28 cellular contexts compared by ENCODE assay signal in the genomic region with DNA sequence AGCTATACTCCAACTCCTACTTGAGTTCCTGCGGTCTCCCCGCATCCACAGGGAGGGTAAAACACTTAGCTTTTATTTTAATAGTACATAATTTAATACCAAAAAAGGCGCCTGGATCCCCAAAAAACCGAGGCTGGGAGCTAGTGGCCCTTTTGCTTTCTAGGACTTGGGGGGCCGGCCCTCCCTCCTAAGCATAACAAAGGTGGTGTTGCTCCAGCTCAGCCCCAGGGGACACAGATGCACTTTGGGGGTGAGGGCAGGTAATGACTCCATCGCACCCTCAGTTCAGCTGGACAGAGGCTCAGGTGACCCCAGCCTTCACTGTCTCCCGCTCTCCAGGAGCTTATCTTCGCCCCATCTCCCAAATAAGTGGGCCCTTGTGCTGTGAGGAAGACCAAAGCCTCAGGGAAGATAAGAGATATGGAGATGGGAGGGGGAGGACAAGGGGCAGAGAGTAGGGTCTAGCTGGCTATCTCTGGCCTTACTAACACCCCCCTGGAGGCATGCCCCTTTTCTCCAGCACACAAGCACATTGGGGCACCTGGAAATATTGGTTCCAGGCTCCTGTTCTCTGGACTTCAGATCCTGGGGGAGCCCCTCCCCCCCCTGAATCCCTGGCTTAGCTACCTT. TPM values are rescaled to one million over a fixed set of nuclear protein-coding genes. Genes with fewer than 3 reads are reported as not detected.
DNase-seq lines count a peak whose midpoint lies in the region; ATAC-seq and TF ChIP-seq lines count a peak whose summit lies in the region.
"Had no signal": no experiment of that assay in that cellular context is flagged by ENCODE, and none has a peak within 500 bp of the region (broad histone marks: within the 10 kb centered on the region; RNA-seq: fewer than 3 reads in every experiment).

No MANE protein-coding gene starts in this region.

- intact Hi-C loops in stomach (cut with DNase I; ENCODE audit: low total_unique reads) = no loop called here

- peaks cover 27% of the 10 kb centered on the region for H3K36me3 Mint-ChIP-seq in activated naive CD4-positive, alpha-beta T cell treated with anti-CD3 and anti-CD28 coated beads, Interleukin-2, amount 10 ng/mL, durations not matched to agents 7 days and 5 days
- no peaks in the 10 kb centered on the region for H3K36me3 Mint-ChIP-seq in WTC11
- H3K36me3 Mint-ChIP-seq: activated naive CD4-positive, alpha-beta T cell treated with anti-CD3 and anti-CD28 coated beads, Interleukin-2, amount 50 U/mL, for 24 hours had no signal

- no peak overlapping the region for H3K23ac ChIP-seq in mesenchymal stem cell (ENCODE audit: low read length in 2 of 2)

- no peak overlapping the region for H2BK5ac ChIP-seq in mesenchymal stem cell (ENCODE audit: low read depth, low read length, poor library complexity, severe bottlenecking)

- TF ChIP-seq POLR2A in stomach (IDR thresholded peaks at IDR 0.05) = no peak

- POLR2A ChIA-PET in WTC11 (lab: Charles Lee) = interaction anchor here (0.8 to 3.0 kb wide), 8 partner anchors 9 to 88 kb away, joined by 3 to 14 read pairs (median 5); a partner anchor contains a TSS

- H2BK12ac ChIP-seq in mesenchymal stem cell (ENCODE audit: low read length in 2 of 2) = peak overlapping the region; percentile 80 to 89

- H3K27me3 ChIP-seq in mesenchymal stem cell (ENCODE audit: control insufficient read depth in 1 of 2, insufficient read depth in 1 of 2, low read length in 2 of 2) (peaks cover 0 to 37% of the 10 kb centered on the region in 2 experiments), stomach (peaks cover 0 to 16% (median 0%) of the 10 kb centered on the region in 3 donors)
- H3K27me3 ChIP-seq: ascending aorta, vagina had no signal

- TF ChIP-seq CTCF in WTC11 (IDR thresholded peaks at IDR 0.05) (no peak), stomach (IDR thresholded peaks at IDR 0.05) (no peak)

- peak overlapping the region; percentile 38 for H3K27ac Mint-ChIP-seq in activated naive CD4-positive, alpha-beta T cell treated with anti-CD3 and anti-CD28 coated beads, Interleukin-2, amount 10 ng/mL, durations not matched to agents 7 days and 5 days
- no peak overlapping the region for H3K27ac Mint-ChIP-seq in WTC11
- H3K27ac Mint-ChIP-seq: activated naive CD4-positive, alpha-beta T cell treated with anti-CD3 and anti-CD28 coated beads, Interleukin-2, amount 50 U/mL, for 24 hours had no signal

- no peak for TF ChIP-seq EP300 in stomach (IDR thresholded peaks at IDR 0.05)

- H3K4me1 ChIP-seq in mesenchymal stem cell (ENCODE audit: control insufficient read depth, insufficient read depth, low read depth, low read length) = peaks cover 35% of the 10 kb centered on the region
- peaks cover 23 to 85% (median 69%) of the 10 kb centered on the region in 4 donors for H3K4me1 ChIP-seq in stomach

- no peak overlapping the region for H2AFZ ChIP-seq in mesenchymal stem cell (ENCODE audit: low read depth, low read length)

- no peaks in the 10 kb centered on the region for H3K27me3 Mint-ChIP-seq in activated naive CD4-positive, alpha-beta T cell treated with anti-CD3 and anti-CD28 coated beads, Interleukin-2, amount 10 ng/mL, durations not matched to agents 7 days and 5 days
- peaks cover 3% of the 10 kb centered on the region; the same call in 1 of the 2 replicates for H3K27me3 Mint-ChIP-seq in WTC11 (ENCODE audit: low read depth)
- H3K27me3 Mint-ChIP-seq: activated naive CD4-positive, alpha-beta T cell treated with anti-CD3 and anti-CD28 coated beads, Interleukin-2, amount 50 U/mL, for 24 hours had no signal

- H3K14ac ChIP-seq in mesenchymal stem cell (ENCODE audit: low read length in 2 of 2) = no peak overlapping the region

- H3K18ac ChIP-seq in mesenchymal stem cell (ENCODE audit: low read depth in 1 of 2, low read length in 2 of 2) = peak overlapping the region in 1 of 2 experiments; percentile 49

- H2AK5ac ChIP-seq in mesenchymal stem cell (ENCODE audit: low read length, severe bottlenecking) = no peak overlapping the region

- H3K79me1 ChIP-seq in mesenchymal stem cell (replicated peaks; ENCODE audit: low read length, poor library complexity, severe bottlenecking) = peaks cover 3% of the 10 kb centered on the region

- no peak overlapping the region for H3K4me3 Mint-ChIP-seq in activated naive CD4-positive, alpha-beta T cell treated with anti-CD3 and anti-CD28 coated beads, Interleukin-2, amount 10 ng/mL, durations not matched to agents 7 days and 5 days
- peak overlapping the region; percentile 63 for H3K4me3 Mint-ChIP-seq in WTC11
- H3K4me3 Mint-ChIP-seq: activated T-cell treated with anti-CD3 and anti-CD28 coated beads, Interleukin-2, amount 50 U/mL, for 4 hours had no signal

- H3K36me3 ChIP-seq in mesenchymal stem cell (ENCODE audit: control insufficient read depth in 1 of 2, insufficient read depth in 2 of 2, low read depth in 1 of 2, low read length in 2 of 2) (no peaks in the 10 kb centered on the region), stomach (no peaks in the 10 kb centered on the region)
- H3K36me3 ChIP-seq: ascending aorta, vagina had no signal

- peak overlapping the region in 1 of 2 experiments; percentile 24 for H3K4ac ChIP-seq in mesenchymal stem cell (ENCODE audit: low read depth in 1 of 2, low read length in 2 of 2)

- no peak for DNase-seq in activated naive CD4-positive, alpha-beta T cell treated with anti-CD3 and anti-CD28 coated beads, Interleukin-2, amount 10 ng/mL, durations not matched to agents 7 days and 5 days
- DNase-seq in activated naive CD4-positive, alpha-beta T cell (lab: John Stamatoyannopoulos, UW) = no peak
- DNase-seq in WTC11 (ENCODE audit: low spot score) (no peak), mesenchymal stem cell (no peak), stomach (no peak)
- DNase-seq: 8988T; activated CD4-positive, CD25-positive, alpha-beta regulatory T cell; activated CD8-positive, alpha-beta T cell treated with anti-CD3 and anti-CD28 coated beads, Interleukin-2, amount 10 ng/mL, durations not matched to agents 7 days and 5 days; activated T-cell treated with anti-CD3 and anti-CD28 coated beads, Interleukin-2, amount 50 U/mL, for 4 hours; AML-193; Calu3; cerebellar nuclear complex; erythroblast; foreskin melanocyte; Karpas-422; NCI-H1092 treated with DMSO at 0.1 percent for 48 hours; NCI-H2081 treated with DMSO at 0.1 percent for 48 hours; NK-92 treated with Interleukin-12 subunit alpha and Interleukin-12 subunit beta, amount 100 ng/mL, for 24 hours; stimulated activated CD8-positive, alpha-beta memory T cell treated with anti-CD3 and anti-CD28 coated beads, Interleukin-4, amount 100 ng/mL, for 48 hours had no signal

- no peak overlapping the region for H3K4me2 ChIP-seq in mesenchymal stem cell (ENCODE audit: low read length, poor library complexity, severe bottlenecking)

- H3K9me3 ChIP-seq in mesenchymal stem cell (ENCODE audit: control insufficient read depth, low read length) (no peaks in the 10 kb centered on the region), stomach (no peaks in the 10 kb centered on the region)
- H3K9me3 ChIP-seq: ascending aorta, vagina had no signal

- no peak overlapping the region for H4K8ac ChIP-seq in mesenchymal stem cell (ENCODE audit: low read length)

- H3K9me3 Mint-ChIP-seq in activated naive CD4-positive, alpha-beta T cell treated with anti-CD3 and anti-CD28 coated beads, Interleukin-2, amount 10 ng/mL, durations not matched to agents 7 days and 5 days = no peaks in the 10 kb centered on the region
- H3K9me3 Mint-ChIP-seq in WTC11 = peaks cover 7% of the 10 kb centered on the region; the same call in 1 of the 2 replicates
- H3K9me3 Mint-ChIP-seq: activated naive CD4-positive, alpha-beta T cell treated with anti-CD3 and anti-CD28 coated beads, Interleukin-2, amount 50 U/mL, for 24 hours; activated T-cell treated with anti-CD3 and anti-CD28 coated beads, Interleukin-2, amount 50 U/mL, for 4 hours had no signal

- ATAC-seq in WTC11 = no peak
- ATAC-seq in GM21515 (IDR thresholded peaks at IDR 0.05; ENCODE audit: unreplicated experiment) = no peak
- no peak for ATAC-seq in GM21447 (IDR thresholded peaks at IDR 0.05; ENCODE audit: unreplicated experiment)
- ATAC-seq in HG02970 (IDR thresholded peaks at IDR 0.05; ENCODE audit: low FRiP score, unreplicated experiment) = no peak
- ATAC-seq: activated CD8-positive, alpha-beta T cell treated with anti-CD3 and anti-CD28 coated beads, Interleukin-2, amount 10 ng/mL, durations not matched to agents 7 days and 5 days; activated T-cell treated with anti-CD3 and anti-CD28 coated beads, Interleukin-2, amount 50 U/mL, for 4 hours had no signal

- peak overlapping the region; percentile 35 for H2BK120ac ChIP-seq in mesenchymal stem cell (ENCODE audit: low read depth, low read length)

- peaks cover 68% of the 10 kb centered on the region for H3K4me1 Mint-ChIP-seq in activated naive CD4-positive, alpha-beta T cell treated with anti-CD3 and anti-CD28 coated beads, Interleukin-2, amount 10 ng/mL, durations not matched to agents 7 days and 5 days
- peaks cover 55% of the 10 kb centered on the region for H3K4me1 Mint-ChIP-seq in WTC11

- no peak overlapping the region for H3K27ac ChIP-seq in mesenchymal stem cell (ENCODE audit: low read length, poor library complexity, severe bottlenecking)
- H3K27ac ChIP-seq in stomach = peak overlapping the region in 4 of 5 donors; percentile 11 to 91 (median 80)
- H3K27ac ChIP-seq: SK-N-MC had no signal

- CTCF ChIA-PET in activated naive CD4-positive, alpha-beta T cell treated with anti-CD3 and anti-CD28 coated beads, Interleukin-2, amount 10 ng/mL, durations not matched to agents 7 days and 5 days (lab: Charles Lee) = interaction anchor here (0.7 to 4.0 kb wide), 20 partner anchors 8 to 216 kb away, joined by 3 to 56 read pairs (median 8); a partner anchor contains a TSS
- CTCF ChIA-PET in WTC11 (lab: Charles Lee) = interaction anchor here (0.7 to 4.5 kb wide), 36 partner anchors 8 to 382 kb away, joined by 3 to 262 read pairs (median 7); a partner anchor contains a TSS

- WGBS in mesenchymal stem cell = 96% methylated on average over 4 of the region's 8 CpGs
- 80 to 93% (median 93%) methylated on average over 8 of the region's 8 CpGs for WGBS in stomach, 5 donors

- H3K4me3 ChIP-seq in mesenchymal stem cell (ENCODE audit: insufficient read depth in 1 of 2, low read depth in 1 of 2, low read length in 2 of 2) = no peak overlapping the region
- no peak overlapping the region for H3K4me3 ChIP-seq in stomach
- H3K4me3 ChIP-seq: SK-N-MC had no signal

- peak overlapping the region; percentile 73 for H2BK15ac ChIP-seq in mesenchymal stem cell (ENCODE audit: low read depth, poor library complexity, severe bottlenecking)

- H4K91ac ChIP-seq in mesenchymal stem cell (ENCODE audit: low read length) = peak overlapping the region; percentile 18

- no peak overlapping the region for H3K9ac ChIP-seq in mesenchymal stem cell (ENCODE audit: low read length)

RNA-seq across cellular contexts. Expression of a gene that starts 2.8 kb away (rescaled TPM):
- total RNA-seq in WTC11 (2021) (86.9 to 111 TPM (median 97.1 TPM) in 3 replicates), stomach (100 to 1,000 TPM in 2 of 5 donors, 10 to 100 TPM in 3; 14.9 to 152 (median 81.0) TPM)
- polyA plus RNA-seq in mesenchymal stem cell (2013, experiment 1 of 2) = 126 TPM
- 126 TPM for polyA plus RNA-seq in mesenchymal stem cell (2013, experiment 2 of 2)
- polyA plus RNA-seq in stomach = 10 to 100 TPM; 76.8 to 92.5 (median 83.7) TPM

RNA-seq across cellular contexts. Expression of a gene that starts 8.6 kb away (rescaled TPM):
- total RNA-seq in WTC11 (2021) (8.8 to 9.4 TPM (median 8.9 TPM) in 3 replicates), stomach (1 to 10 TPM in 2 of 5 donors, not detected in 3; 2.0 to 8.7 TPM)
- 2.4 TPM for polyA plus RNA-seq in mesenchymal stem cell (2013, experiment 1 of 2)
- polyA plus RNA-seq in mesenchymal stem cell (2013, experiment 2 of 2) = 1.9 TPM
- 10 to 100 TPM in 1 of 3 donors, 1 to 10 TPM in 2; 2.0 to 42.9 (median 5.3) TPM for polyA plus RNA-seq in stomach

RNA-seq across cellular contexts. Expression of a gene that starts 30.5 kb away (rescaled TPM):
- total RNA-seq in WTC11 (2021) (66.0 to 71.2 TPM (median 67.1 TPM) in 3 replicates), stomach (10 to 100 TPM; 15.8 to 33.5 (median 24.0) TPM)
- 29.5 TPM for polyA plus RNA-seq in mesenchymal stem cell (2013, experiment 1 of 2)
- 30.4 TPM for polyA plus RNA-seq in mesenchymal stem cell (2013, experiment 2 of 2)
- polyA plus RNA-seq in stomach = 10 to 100 TPM; 14.5 to 29.7 (median 19.7) TPM

RNA-seq across cellular contexts. Expression of a gene that starts 32.9 kb away (rescaled TPM):
- total RNA-seq in WTC11 (2021) (not detected in 3 replicates), stomach (1 to 10 TPM in 1 of 5 donors, not detected in 4; 3.9 TPM)
- polyA plus RNA-seq in mesenchymal stem cell (2013, experiment 1 of 2) = not detected
- not detected for polyA plus RNA-seq in mesenchymal stem cell (2013, experiment 2 of 2)
- polyA plus RNA-seq in stomach = under 1 TPM in 2 of 3 donors, not detected in 1; 0.75 to 0.95 TPM
- total RNA-seq: activated CD8-positive, alpha-beta T cell treated with anti-CD3 and anti-CD28 coated beads, Interleukin-2, amount 10 ng/mL, durations not matched to agents 7 days and 5 days; activated T-cell treated with anti-CD3 and anti-CD28 coated beads, Interleukin-2, amount 50 U/mL, for 4 hours; ascending aorta; Calu3; NCI-H460; T-helper 2 cell treated with Interferon-gamma antibody and Interleukin-4, amounts not matched to agents 100 ng/mL and 5 ng/mL, for 36 hours had no signal
